In the genomic region with DNA sequence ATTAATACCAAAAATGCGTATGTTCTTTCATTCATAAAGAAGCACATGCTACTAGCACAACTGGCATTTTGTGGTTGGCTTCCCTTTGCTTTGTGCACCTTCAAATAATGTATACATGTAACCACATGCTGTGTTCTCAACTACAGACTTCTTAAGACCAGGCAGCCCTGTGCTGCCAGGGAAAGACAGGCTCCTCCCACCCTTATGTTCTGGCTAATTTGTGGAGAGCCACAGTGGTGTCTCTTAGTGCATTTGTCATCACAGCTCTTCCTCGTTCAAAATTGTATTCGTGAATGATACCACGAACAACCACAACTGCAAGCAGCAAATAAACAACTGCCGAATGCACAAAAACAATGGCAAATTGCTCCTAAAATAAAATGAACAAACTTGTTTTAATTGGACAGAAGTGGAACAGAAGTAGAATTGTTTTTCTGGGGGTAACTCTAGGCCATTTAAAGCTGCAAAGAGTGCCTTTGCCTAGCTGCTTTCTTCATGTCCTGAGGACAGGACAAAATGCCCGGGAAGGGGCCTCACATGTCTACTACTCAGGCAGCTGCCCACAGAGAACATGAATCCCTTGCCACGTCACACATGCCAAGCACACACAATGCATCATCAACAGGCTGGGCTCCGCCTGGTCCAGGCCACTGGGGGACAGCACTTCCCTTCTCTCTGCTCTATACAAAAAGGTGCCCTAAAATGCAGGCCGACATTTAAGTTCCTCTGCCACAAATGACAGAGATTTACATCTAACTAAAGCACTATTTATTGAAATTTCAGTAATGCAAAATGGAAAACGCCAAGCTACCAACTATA, we compare ENCODE assay signal across 9 cellular contexts. TPM values are rescaled to one million over a fixed set of nuclear protein-coding genes. Genes with fewer than 3 reads are reported as not detected.
DNase-seq lines count a peak whose midpoint lies in the region; ATAC-seq and TF ChIP-seq lines count a peak whose summit lies in the region.
"Had no signal": no experiment of that assay in that cellular context is flagged by ENCODE, and none has a peak within 500 bp of the region (broad histone marks: within the 10 kb centered on the region; RNA-seq: fewer than 3 reads in every experiment).

No MANE protein-coding gene starts in this region.

- in situ Hi-C loops in gastrocnemius medialis (cut with MboI; ENCODE audit: low sequenced_read_pairs in 4 of 4), result no loop called here

- H3K4me1 Mint-ChIP-seq in effector memory CD8-positive, alpha-beta T cell (ENCODE audit: low read depth in 2 of 2), result peaks cover 3 to 12% of the 10 kb centered on the region in 2 donors

- H3K27me3 ChIP-seq in RWPE2 (ENCODE audit: insufficient read depth, poor library complexity, severe bottlenecking), result no peaks in the 10 kb centered on the region
- H3K27me3 ChIP-seq in gastrocnemius medialis, result no peaks in the 10 kb centered on the region

- H3K4me3 ChIP-seq in RWPE2 (ENCODE audit: severe bottlenecking) (no peak overlapping the region), gastrocnemius medialis (no peak overlapping the region)

- H3K4me3 Mint-ChIP-seq in effector memory CD8-positive, alpha-beta T cell, result no peak overlapping the region

- H3K27ac ChIP-seq in RWPE2 (ENCODE audit: poor library complexity, severe bottlenecking), result peak overlapping the region; percentile 3
- H3K27ac ChIP-seq in gastrocnemius medialis, result peak overlapping the region; percentile 32 to 46 (median 38)

- H3K9me3 ChIP-seq in RWPE2 (ENCODE audit: severe bottlenecking) (no peaks in the 10 kb centered on the region), gastrocnemius medialis (no peaks in the 10 kb centered on the region)

- peaks cover 29% of the 10 kb centered on the region for H3K36me3 Mint-ChIP-seq in effector memory CD8-positive, alpha-beta T cell (ENCODE audit: insufficient read depth)

- peaks cover 38% of the 10 kb centered on the region for H3K4me1 ChIP-seq in RWPE2 (ENCODE audit: insufficient read depth, poor library complexity, severe bottlenecking)
- peaks cover 40 to 44% of the 10 kb centered on the region in 2 donors for H3K4me1 ChIP-seq in gastrocnemius medialis

- TF ChIP-seq POLR2A in gastrocnemius medialis (IDR thresholded peaks at IDR 0.05), result no peak

- no peak overlapping the region for H3K27ac Mint-ChIP-seq in effector memory CD8-positive, alpha-beta T cell

- H3K36me3 ChIP-seq in RWPE2 (ENCODE audit: low read depth), result peaks cover 61% of the 10 kb centered on the region
- no peaks in the 10 kb centered on the region for H3K36me3 ChIP-seq in gastrocnemius medialis

- DNase-seq in NOMO-1 treated with DMSO at 0.1 percent for 48 hours (lab: John Stamatoyannopoulos, UW; ENCODE audit: unreplicated experiment) (peak; percentile 11), NOMO-1 treated with dmso at 0.1 percent for 144 hours (lab: John Stamatoyannopoulos, UW; ENCODE audit: unreplicated experiment) (no peak), RWPE2 (ENCODE audit: low spot score) (no peak), gastrocnemius medialis (peak; percentile 38 to 71), SK-N-DZ (ENCODE audit: low spot score) (no peak), NCI-H1092 (lab: John Stamatoyannopoulos, UW) (no peak)
- no peak for DNase-seq in effector memory CD8-positive, alpha-beta T cell

- peaks cover 0 to 2% of the 10 kb centered on the region in 2 donors for H3K9me3 Mint-ChIP-seq in effector memory CD8-positive, alpha-beta T cell

- ATAC-seq in RWPE2 (ENCODE audit: low read depth) (peak; percentile 40; the same call in 2 of the 3 replicates), gastrocnemius medialis (peak; percentile 77 to 85), HG02678 (IDR thresholded peaks at IDR 0.05; ENCODE audit: unreplicated experiment) (no peak)
- peak; percentile 49 for ATAC-seq in effector memory CD8-positive, alpha-beta T cell (replicated peaks)

- TF ChIP-seq CTCF in RWPE2 (IDR thresholded peaks at IDR 0.05; ENCODE audit: poor library complexity, severe bottlenecking), result no peak
- peak in 3 of 5 experiments; percentile 8 to 22 (median 13) for TF ChIP-seq CTCF in gastrocnemius medialis (IDR thresholded peaks at IDR 0.05 in 4 of 5, conservative IDR thresholded peaks at IDR 0.05 in 1 of 5)

- H3K27me3 Mint-ChIP-seq in effector memory CD8-positive, alpha-beta T cell, result no peaks in the 10 kb centered on the region
- H3K27me3 Mint-ChIP-seq: CD4-positive, alpha-beta memory T cell had no signal

- intact Hi-C loops in gastrocnemius medialis (cut with DNase I; ENCODE audit: low total_unique reads), result no loop called here

RNA-seq across cellular contexts. Expression of gene IRS2, which starts 21.7 kb away (rescaled TPM):
- 10 to 100 TPM; 23.8 to 65.6 (median 28.7) TPM for total RNA-seq in gastrocnemius medialis
- polyA plus RNA-seq in SK-N-DZ (2014; cell fraction: cytosol; rRNA removed), result 3.4 and 4.6 TPM in 2 replicates
- 1.9 and 2.5 TPM in 2 replicates for polyA plus RNA-seq in SK-N-DZ (2014; cell fraction: nucleus; rRNA removed)

Comparison
In these comparisons a context has a peak if more than half of its experiments do, and no peak if none do; other contexts are left out.
1. DNase-seq: peak in NOMO-1 treated with DMSO at 0.1 percent for 48 hours (single experiment) and gastrocnemius medialis (2 of 2); none in NOMO-1 treated with dmso at 0.1 percent for 144 hours (single experiment), RWPE2 (single experiment), effector memory CD8-positive, alpha-beta T cell (0 of 3), SK-N-DZ (single experiment) and NCI-H1092 (single experiment).